In genomic region chr14:80152166-80152565, GRCh38 we compare ENCODE assay signal across 27 cellular contexts. TPM values are rescaled to one million over a fixed set of nuclear protein-coding genes. Genes with fewer than 3 reads are reported as not detected.
"Had no signal": no experiment of that assay in that cellular context is flagged by ENCODE, and none has a peak within 500 bp of the region (broad histone marks: within the 10 kb centered on the region; RNA-seq: fewer than 3 reads in every experiment).

No MANE protein-coding gene starts in this region.

- H3K9me3 Mint-ChIP-seq: activated T-helper 1 cell treated with anti-CD3 and anti-CD28 coated beads, Interleukin-12 subunit alpha, Interleukin-12 subunit beta, Interleukin-2, Interleukin-4 antibody, amounts not matched to agents 30 ng/mL and 10 ng/mL and 1 ng/mL, durations not matched to agents 14 hours and 24 hours and 36 hours; brain had no signal

- H3K36me3 Mint-ChIP-seq: activated naive CD4-positive, alpha-beta T cell treated with anti-CD3 and anti-CD28 coated beads, Interleukin-2, amount 50 U/mL, for 72 hours; brain; WTC11 had no signal

- H3K4me3 ChIP-seq: K562 had no signal

- H3K4me1 Mint-ChIP-seq: activated naive CD8-positive, alpha-beta T cell treated with anti-CD3 and anti-CD28 coated beads, Interleukin-2, amount 50 U/mL, for 24 hours; brain; T-helper 17 cell; WTC11 had no signal

- H3K27ac Mint-ChIP-seq: activated CD8-positive, alpha-beta T cell treated with anti-CD3 and anti-CD28 coated beads, Interleukin-2, amount 10 ng/mL, durations not matched to agents 7 days and 5 days; activated naive CD4-positive, alpha-beta T cell treated with anti-CD3 and anti-CD28 coated beads, Interleukin-2, amount 50 U/mL, for 72 hours; activated naive CD8-positive, alpha-beta T cell treated with anti-CD3 and anti-CD28 coated beads, Interleukin-2, amount 50 U/mL, for 24 hours; activated T-cell treated with anti-CD3 and anti-CD28 coated beads, Interleukin-2, amount 50 U/mL, for 24 hours; activated T-helper 1 cell treated with anti-CD3 and anti-CD28 coated beads, Interleukin-12 subunit alpha, Interleukin-12 subunit beta, Interleukin-2, Interleukin-4 antibody, amounts not matched to agents 30 ng/mL and 10 ng/mL and 1 ng/mL, durations not matched to agents 14 hours and 24 hours and 36 hours; brain; T-helper 17 cell; WTC11 had no signal

- DNase-seq: activated CD4-positive, alpha-beta T cell treated with anti-CD3 and anti-CD28 coated beads for 48 hours; activated CD4-positive, alpha-beta T cell treated with anti-CD3 and anti-CD28 coated beads, Interleukin-2, amount 50 U/mL, for 4 hours; activated CD4-positive, CD25-positive, alpha-beta regulatory T cell treated with anti-CD3 and anti-CD28 coated beads, Interleukin-2, amount 50 U/mL, for 72 hours; activated CD8-positive, alpha-beta memory T cell treated with anti-CD3 and anti-CD28 coated beads, Interleukin-2, amount 50 U/mL, for 48 hours; activated CD8-positive, alpha-beta T cell treated with anti-CD3 and anti-CD28 coated beads, Interleukin-2, amount 10 ng/mL, durations not matched to agents 7 days and 5 days; activated effector memory CD4-positive, alpha-beta T cell treated with anti-CD3 and anti-CD28 coated beads, Interleukin-2, amount 50 U/mL, for 16 hours; activated naive CD4-positive, alpha-beta T cell treated with Interleukin-2 at 50 U/mL for 16 hours; activated naive CD8-positive, alpha-beta T cell treated with anti-CD3 and anti-CD28 coated beads, Interleukin-2, amount 50 U/mL, for 24 hours; activated T-cell treated with anti-CD3 and anti-CD28 coated beads, Interleukin-2, amount 50 U/mL, for 24 hours; amygdala; Karpas-422; MM.1S; NCI-H1105; NCI-H1436; NCI-H1694 treated with DMSO at 0.1 percent for 48 hours; NCI-H2029 treated with DMSO at 0.1 percent for 48 hours; NCI-H510A treated with DMSO at 0.1 percent for 48 hours; NCI-H69; NK-92 treated with Interleukin-12 subunit alpha and Interleukin-12 subunit beta, amount 100 ng/mL, for 24 hours; SHP77 treated with DMSO at 0.1 percent for 48 hours; T-helper 17 cell; T-helper 9 cell had no signal

- H3K27me3 Mint-ChIP-seq: activated naive CD8-positive, alpha-beta T cell treated with anti-CD3 and anti-CD28 coated beads, Interleukin-2, amount 50 U/mL, for 24 hours; activated T-cell treated with anti-CD3 and anti-CD28 coated beads, Interleukin-2, amount 50 U/mL, for 24 hours; brain; T-helper 17 cell had no signal

- H3K4me3 Mint-ChIP-seq: activated CD8-positive, alpha-beta T cell treated with anti-CD3 and anti-CD28 coated beads, Interleukin-2, amount 10 ng/mL, durations not matched to agents 7 days and 5 days; activated naive CD8-positive, alpha-beta T cell treated with anti-CD3 and anti-CD28 coated beads, Interleukin-2, amount 50 U/mL, for 24 hours; activated T-cell treated with anti-CD3 and anti-CD28 coated beads, Interleukin-2, amount 50 U/mL, for 24 hours; activated T-helper 1 cell treated with anti-CD3 and anti-CD28 coated beads, Interleukin-12 subunit alpha, Interleukin-12 subunit beta, Interleukin-2, Interleukin-4 antibody, amounts not matched to agents 30 ng/mL and 10 ng/mL and 1 ng/mL, durations not matched to agents 14 hours and 24 hours and 36 hours; brain; T-helper 17 cell; WTC11 had no signal

RNA-seq across cellular contexts. Expression of gene DIO2, which starts 59.1 kb away (rescaled TPM):
- total RNA-seq: activated CD8-positive, alpha-beta T cell treated with anti-CD3 and anti-CD28 coated beads, Interleukin-2, amount 10 ng/mL, durations not matched to agents 7 days and 5 days; activated T-helper 1 cell treated with anti-CD3 and anti-CD28 coated beads, Interleukin-12 subunit alpha, Interleukin-12 subunit beta, Interleukin-2, Interleukin-4 antibody, amounts not matched to agents 30 ng/mL and 10 ng/mL and 1 ng/mL, durations not matched to agents 14 hours and 24 hours and 36 hours; K562; T-helper 17 cell had no signal
